Comparison of ENCODE assay signal across 8 cellular contexts in genomic region chrX:67544871-67545771, GRCh38.
DNase-seq lines count a peak whose midpoint lies in the region; ATAC-seq and TF ChIP-seq lines count a peak whose summit lies in the region.

No MANE protein-coding gene starts in this region.

- no peak for DNase-seq in astrocyte of the cerebellum (ENCODE audit: low read depth)
- peak; percentile 1 to 8 for DNase-seq in stimulated activated naive CD8-positive, alpha-beta T cell treated with anti-CD3 and anti-CD28 coated beads, Interleukin-15, amount 100 ng/mL, for 72 hours
- no peak for DNase-seq in NOMO-1 (lab: John Stamatoyannopoulos, UW; ENCODE audit: unreplicated experiment in 2 of 2)
- DNase-seq in NCI-H146 treated with DMSO at 0.1 percent for 48 hours (lab: John Stamatoyannopoulos, UW; ENCODE audit: unreplicated experiment) = no peak
- DNase-seq in midbrain (lab: John Stamatoyannopoulos, UW) = no peak

- no peak overlapping the region for H3K27ac ChIP-seq in HUES48 (ENCODE audit: low read depth, low read length)

- H3K27me3 Mint-ChIP-seq in stimulated activated naive CD8-positive, alpha-beta T cell treated with anti-CD3 and anti-CD28 coated beads, Interleukin-15, amount 100 ng/mL, for 72 hours = peaks cover 45% of the 10 kb centered on the region

- peaks cover 22% of the 10 kb centered on the region for H3K27me3 ChIP-seq in HUES48 (ENCODE audit: control insufficient read depth, insufficient read depth, low read length)

- H3K4me1 Mint-ChIP-seq in stimulated activated naive CD8-positive, alpha-beta T cell treated with anti-CD3 and anti-CD28 coated beads, Interleukin-15, amount 100 ng/mL, for 72 hours = peaks cover 17% of the 10 kb centered on the region

- ATAC-seq in stimulated activated naive CD8-positive, alpha-beta T cell treated with anti-CD3 and anti-CD28 coated beads, Interleukin-15, amount 100 ng/mL, for 72 hours = peak; percentile 35
- no peak for ATAC-seq in HG03045 (IDR thresholded peaks at IDR 0.05; ENCODE audit: unreplicated experiment)

- H3K4me3 Mint-ChIP-seq in stimulated activated naive CD8-positive, alpha-beta T cell treated with anti-CD3 and anti-CD28 coated beads, Interleukin-15, amount 100 ng/mL, for 72 hours = peak overlapping the region; percentile 35 to 51

- H3K9ac ChIP-seq in HUES48 (ENCODE audit: low read depth, low read length) = no peak overlapping the region

- no peaks in the 10 kb centered on the region for H3K9me3 Mint-ChIP-seq in stimulated activated naive CD8-positive, alpha-beta T cell treated with anti-CD3 and anti-CD28 coated beads, Interleukin-15, amount 100 ng/mL, for 72 hours

- in situ Hi-C loops in astrocyte of the cerebellum (cut with HindIII; ENCODE audit: low sequenced_read_pairs) = no loop called here

- H3K4me1 ChIP-seq in HUES48 (ENCODE audit: control insufficient read depth, insufficient read depth, low read length) = peaks cover 21% of the 10 kb centered on the region; the same call in 1 of the 2 replicates

- H3K4me3 ChIP-seq in HUES48 (ENCODE audit: low read depth, low read length) (peak overlapping the region; percentile 57), astrocyte of the cerebellum (ENCODE audit: low read depth, low read length) (peak overlapping the region; percentile 54), iPS-18c (ENCODE audit: insufficient read depth, low read depth, low read length) (peak overlapping the region; percentile 51)

- no peak overlapping the region for H3K27ac Mint-ChIP-seq in stimulated activated naive CD8-positive, alpha-beta T cell treated with anti-CD3 and anti-CD28 coated beads, Interleukin-15, amount 100 ng/mL, for 72 hours

- no peaks in the 10 kb centered on the region for H3K36me3 ChIP-seq in HUES48 (ENCODE audit: control insufficient read depth, insufficient read depth, low read length)

- H3K9me3 ChIP-seq in HUES48 (ENCODE audit: control insufficient read depth, insufficient read depth, low read length) (peaks cover 48% of the 10 kb centered on the region), iPS-18c (ENCODE audit: control insufficient read depth, insufficient read depth, low read length) (peaks cover 2% of the 10 kb centered on the region)

- no peak for TF ChIP-seq CTCF in astrocyte of the cerebellum (IDR thresholded peaks at IDR 0.05; ENCODE audit: low read depth, low read length, missing control alignments)

Comparison
In these comparisons a context has a peak if more than half of its experiments do, and no peak if none do; other contexts are left out.
1. DNase-seq: peak in stimulated activated naive CD8-positive, alpha-beta T cell treated with anti-CD3 and anti-CD28 coated beads, Interleukin-15, amount 100 ng/mL, for 72 hours (2 of 2); none in astrocyte of the cerebellum (single experiment), NOMO-1 (0 of 2), NCI-H146 treated with DMSO at 0.1 percent for 48 hours (single experiment) and midbrain (single experiment).
2. Peak in every context shown above with its lines, with median percentiles within 50 percentile points of each other: H3K4me3 ChIP-seq.